11 cellular contexts compared by ENCODE assay signal in the genomic region with DNA sequence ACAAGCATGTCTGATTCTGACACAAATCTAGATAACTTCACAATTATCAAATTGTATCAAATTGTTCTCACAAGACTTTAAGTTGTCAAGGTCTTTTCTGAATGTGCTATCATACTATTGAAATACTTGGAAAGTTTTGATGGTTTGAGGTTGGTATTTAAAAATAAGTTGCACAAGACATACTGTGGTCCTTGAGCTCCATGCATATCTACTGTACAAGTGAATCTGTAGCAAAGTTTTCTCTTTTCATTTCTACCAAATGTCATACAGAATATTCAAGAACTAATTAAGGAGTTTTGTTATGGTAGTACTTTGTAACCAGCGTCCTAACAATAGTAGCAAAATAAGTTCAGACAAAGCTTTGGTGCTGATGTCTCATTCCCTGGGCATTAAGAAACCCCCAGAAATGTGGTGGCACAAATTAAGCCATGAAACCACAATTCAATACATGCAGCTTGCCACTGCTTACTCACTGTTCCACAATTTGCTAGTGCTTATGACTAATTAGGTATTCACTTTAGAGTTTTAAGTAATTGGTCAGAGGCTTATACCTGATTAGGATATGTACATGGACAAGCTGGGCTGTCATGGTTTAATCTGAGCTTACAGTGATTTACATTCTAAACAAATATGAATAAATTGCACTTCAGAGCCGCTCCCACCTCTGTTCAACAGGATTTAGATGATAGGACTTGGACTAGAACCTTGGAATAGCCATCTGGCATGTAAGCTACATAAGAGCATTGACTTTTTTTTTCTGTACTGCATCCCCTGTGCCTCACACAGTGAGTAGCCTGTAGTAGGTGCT. TPM values are rescaled to one million over a fixed set of nuclear protein-coding genes. Genes with fewer than 3 reads are reported as not detected.
DNase-seq lines count a peak whose midpoint lies in the region; ATAC-seq and TF ChIP-seq lines count a peak whose summit lies in the region.
"Had no signal": no experiment of that assay in that cellular context is flagged by ENCODE, and none has a peak within 500 bp of the region (broad histone marks: within the 10 kb centered on the region; RNA-seq: fewer than 3 reads in every experiment).

No MANE protein-coding gene starts in this region.

- no peak for ATAC-seq in HG02840 (IDR thresholded peaks at IDR 0.05; ENCODE audit: low FRiP score, unreplicated experiment)
- no peak for ATAC-seq in sciatic nerve

- no peaks in the 10 kb centered on the region for H4K20me1 ChIP-seq in GM23248 (ENCODE audit: insufficient read depth)

- peaks cover 49% of the 10 kb centered on the region for H3F3A ChIP-seq in GM23248 (ENCODE audit: insufficient read depth)

- H3K36me3 ChIP-seq in GM23248 (ENCODE audit: low read depth), result no peaks in the 10 kb centered on the region; the same call in 1 of the 2 replicates
- no peaks in the 10 kb centered on the region for H3K36me3 ChIP-seq in SJCRH30
- H3K36me3 ChIP-seq: heart left ventricle, vagina had no signal

- 1 to 4% methylated on average over 2 of the region's 2 CpGs for WGBS in GM23248 (ENCODE audit: low coverage in 1 of 2, low lambda C conversion rate in 2 of 2, missing lambda C conversion rate in 2 of 2), 2 experiments

- no peaks in the 10 kb centered on the region for H3K27me3 ChIP-seq in GM23248 (replicated peaks; ENCODE audit: insufficient read depth)
- H3K27me3 ChIP-seq in SJCRH30, result no peaks in the 10 kb centered on the region
- H3K27me3 ChIP-seq: heart left ventricle, vagina had no signal

- in situ Hi-C loops in ACHN (cut with HindIII; ENCODE audit: low pct_ligation_motif_present, low pct_unique_long_range_greater_than_20kb, low sequenced_read_pairs) (no loop called here), GM23248 (cut with MboI) (no loop called here)

- H3K79me2 ChIP-seq in GM23248 (ENCODE audit: insufficient read depth), result peaks cover 93% of the 10 kb centered on the region

- peak overlapping the region; percentile 60 for H3K9ac ChIP-seq in GM23248

- no peak for TF ChIP-seq CTCF in fibroblast of pulmonary artery (IDR thresholded peaks at IDR 0.05; ENCODE audit: low read length, missing control alignments)

- H3K9me2 ChIP-seq in GM23248 (ENCODE audit: insufficient read depth), result no peaks in the 10 kb centered on the region

- H3K4me1 ChIP-seq in GM23248 (ENCODE audit: insufficient read depth) (peaks cover 66% of the 10 kb centered on the region), SJCRH30 (peaks cover 44% of the 10 kb centered on the region)

- no peak overlapping the region for H2AFZ ChIP-seq in GM23248

- CTCF ChIA-PET in HEK293T (lab: Yijun Ruan, JAX), result no interaction called here

- H3K9me3 ChIP-seq in GM23248 (ENCODE audit: low read depth), result no peaks in the 10 kb centered on the region
- H3K9me3 ChIP-seq in SJCRH30 (replicated peaks), result no peaks in the 10 kb centered on the region
- H3K9me3 ChIP-seq: heart left ventricle, vagina had no signal

- POLR2A ChIA-PET in HEK293T (lab: Yijun Ruan, JAX), result interaction anchor here (2.4 kb wide), 1 partner anchor 9 kb away, joined by 11 read pairs; a partner anchor contains a TSS

- H3K4me2 ChIP-seq in GM23248 (ENCODE audit: unreplicated experiment), result peak overlapping the region; percentile 70

- H3K27ac ChIP-seq in GM23248 (peak overlapping the region; percentile 88), SJCRH30 (peak overlapping the region; percentile 95)
- H3K27ac ChIP-seq: heart left ventricle, vagina had no signal

- DNase-seq in ACHN, result peak; percentile 45
- DNase-seq in GM23248, result peak; percentile 95
- DNase-seq in SJCRH30, result peak; percentile 88 to 97
- peak; percentile 69 for DNase-seq in fibroblast of pulmonary artery (ENCODE audit: low read depth)
- DNase-seq in NCI-H2196 (lab: John Stamatoyannopoulos, UW; ENCODE audit: unreplicated experiment), result no peak
- no peak for DNase-seq in HEK293T (ENCODE audit: extremely low spot score)
- no peak for DNase-seq in sciatic nerve (ENCODE audit: low spot score)
- DNase-seq: activated CD8-positive, alpha-beta memory T cell treated with anti-CD3 and anti-CD28 coated beads for 24 hours; heart left ventricle had no signal

- H3K4me3 ChIP-seq in GM23248 (peak overlapping the region; percentile 51), SJCRH30 (peak overlapping the region; percentile 1; the same call in 1 of the 2 replicates), fibroblast of pulmonary artery (replicated peaks; ENCODE audit: low read depth, low read length) (no peak overlapping the region)
- H3K4me3 ChIP-seq: heart left ventricle, vagina had no signal

- intact Hi-C loops in sciatic nerve (cut with DNase I), result no loop called here

TF ChIP-seq in HEK293T, 16 proteins besides CTCF, POLR2A, EP300 and RAD21:
- TF ChIP-seq ZNF384 (IDR thresholded peaks at IDR 0.05), result no peak
- no peak for TF ChIP-seq CTBP1 (IDR thresholded peaks at IDR 0.05; ENCODE audit: borderline replicate concordance)
- no peak for TF ChIP-seq FOXK2 (IDR thresholded peaks at IDR 0.05)
- TF ChIP-seq L3MBTL2 (conservative IDR thresholded peaks at IDR 0.05), result no peak
- TF ChIP-seq ARNT (IDR thresholded peaks at IDR 0.05), result no peak
- TF ChIP-seq LEF1 (IDR thresholded peaks at IDR 0.05; ENCODE audit: borderline replicate concordance), result no peak
- TF ChIP-seq FOXA1 (IDR thresholded peaks at IDR 0.05), result no peak
- TF ChIP-seq, protein P1, sequence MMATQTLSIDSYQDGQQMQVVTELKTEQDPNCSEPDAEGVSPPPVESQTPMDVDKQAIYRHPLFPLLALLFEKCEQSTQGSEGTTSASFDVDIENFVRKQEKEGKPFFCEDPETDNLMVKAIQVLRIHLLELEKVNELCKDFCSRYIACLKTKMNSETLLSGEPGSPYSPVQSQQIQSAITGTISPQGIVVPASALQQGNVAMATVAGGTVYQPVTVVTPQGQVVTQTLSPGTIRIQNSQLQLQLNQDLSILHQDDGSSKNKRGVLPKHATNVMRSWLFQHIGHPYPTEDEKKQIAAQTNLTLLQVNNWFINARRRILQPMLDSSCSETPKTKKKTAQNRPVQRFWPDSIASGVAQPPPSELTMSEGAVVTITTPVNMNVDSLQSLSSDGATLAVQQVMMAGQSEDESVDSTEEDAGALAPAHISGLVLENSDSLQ (IDR thresholded peaks at IDR 0.05), result no peak
- no peak for TF ChIP-seq FOXM1 (IDR thresholded peaks at IDR 0.05; ENCODE audit: borderline replicate concordance)
- no peak for TF ChIP-seq HDGF (IDR thresholded peaks at IDR 0.05; ENCODE audit: borderline replicate concordance)
- no peak for TF ChIP-seq NFRKB (IDR thresholded peaks at IDR 0.05)
- no peak for TF ChIP-seq TARDBP (IDR thresholded peaks at IDR 0.05)
- no peak for TF ChIP-seq SUZ12 (IDR thresholded peaks at IDR 0.05)

RNA-seq across cellular contexts. Expression of a gene that starts 8.8 kb away (rescaled TPM):
- 82.5 and 103 TPM in 2 replicates for total RNA-seq in GM23248 (2014; rRNA removed; shearing (Covaris generic))
- polyA plus RNA-seq in GM23248 (2016; fragmentation: Nextera tagmentation; extraction: Ambion mirVana), result 53.0 and 54.1 TPM in 2 replicates
- 49.2 and 52.3 TPM in 2 replicates for total RNA-seq in SJCRH30 (2014; rRNA removed; shearing (Covaris generic))
- 67.7 TPM for total RNA-seq in sciatic nerve

Comparison
In these comparisons a context has a peak if more than half of its experiments do, and no peak if none do; other contexts are left out.
1. DNase-seq: peak in ACHN (single experiment), GM23248 (single experiment), SJCRH30 (2 of 2) and fibroblast of pulmonary artery (single experiment); none in NCI-H2196 (single experiment), HEK293T (single experiment) and sciatic nerve (single experiment).